In genomic region chr2:211159972-211160371, GRCh38 we compare ENCODE assay signal across 18 cellular contexts.
"Had no signal": no experiment of that assay in that cellular context is flagged by ENCODE, and none has a peak within 500 bp of the region (broad histone marks: within the 10 kb centered on the region; RNA-seq: fewer than 3 reads in every experiment).

No MANE protein-coding gene starts in this region.

- ATAC-seq: heart right ventricle; left lobe of liver; mucosa of descending colon; naive thymus-derived CD8-positive, alpha-beta T cell; psoas muscle; right lobe of liver; stimulated activated memory B cell treated with anti-CD40 and anti-IgM and Interleukin-4, amounts not matched to agents 10 μg/mL and 1 μg/mL and 100 μg/mL, for 72 hours had no signal

- DNase-seq: cortex of kidney; dorsolateral prefrontal cortex; effector CD8-positive, alpha-beta T cell; heart right ventricle; islet precursor cell; mucosa of descending colon; naive thymus-derived CD8-positive, alpha-beta T cell; psoas muscle; retina; right lobe of liver; spleen; stimulated activated CD4-positive, alpha-beta T cell treated with anti-CD3 and anti-CD28 coated beads, Interleukin-15, amount 100 ng/mL, for 24 hours; stimulated activated CD4-positive, alpha-beta T cell treated with anti-CD3 and anti-CD28 coated beads, Interleukin-1b, Interleukin-23, amount 100 ng/mL, for 48 hours; stimulated activated CD4-positive, alpha-beta T cell treated with anti-CD3 and anti-CD28 coated beads, Interleukin-4, amount 100 ng/mL, for 24 hours; tibial artery; upper lobe of left lung had no signal
